Comparison of ENCODE assay signal across 1 cellular context in the genomic region with DNA sequence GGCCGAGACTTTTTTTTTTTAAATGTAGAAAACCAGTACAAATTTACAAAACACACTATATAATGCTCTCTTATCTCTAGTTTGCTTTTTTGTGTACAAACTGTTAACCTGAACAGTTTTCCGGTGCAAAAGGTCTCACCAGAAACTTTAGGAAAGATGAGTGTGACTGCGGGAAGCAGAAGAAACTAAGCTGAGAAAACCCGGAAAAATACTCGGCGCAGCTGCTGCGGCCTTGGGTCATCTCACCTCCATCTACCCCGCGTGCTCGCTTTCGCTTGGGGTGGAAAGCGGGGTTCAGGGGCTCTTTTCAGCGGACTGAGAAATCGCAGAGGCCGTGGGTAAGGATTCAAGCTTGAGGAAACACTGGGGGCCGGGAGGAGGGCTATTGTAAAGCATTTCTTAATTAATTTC.
TF ChIP-seq lines count a peak whose summit lies in the region.

No MANE protein-coding gene starts in this region.

TF ChIP-seq in H1, 55 proteins besides CTCF, POLR2A, EP300 and RAD21:
- TF ChIP-seq RBBP5 (IDR thresholded peaks at IDR 0.05; ENCODE audit: borderline replicate concordance, low read depth, low read length) = 0 out of 2 replicates have a peak, but pooled peaks have one; percentile 13
- no peak for TF ChIP-seq KDM4A (IDR thresholded peaks at IDR 0.05; ENCODE audit: low read depth, low read length, severe bottlenecking)
